In the genomic region with DNA sequence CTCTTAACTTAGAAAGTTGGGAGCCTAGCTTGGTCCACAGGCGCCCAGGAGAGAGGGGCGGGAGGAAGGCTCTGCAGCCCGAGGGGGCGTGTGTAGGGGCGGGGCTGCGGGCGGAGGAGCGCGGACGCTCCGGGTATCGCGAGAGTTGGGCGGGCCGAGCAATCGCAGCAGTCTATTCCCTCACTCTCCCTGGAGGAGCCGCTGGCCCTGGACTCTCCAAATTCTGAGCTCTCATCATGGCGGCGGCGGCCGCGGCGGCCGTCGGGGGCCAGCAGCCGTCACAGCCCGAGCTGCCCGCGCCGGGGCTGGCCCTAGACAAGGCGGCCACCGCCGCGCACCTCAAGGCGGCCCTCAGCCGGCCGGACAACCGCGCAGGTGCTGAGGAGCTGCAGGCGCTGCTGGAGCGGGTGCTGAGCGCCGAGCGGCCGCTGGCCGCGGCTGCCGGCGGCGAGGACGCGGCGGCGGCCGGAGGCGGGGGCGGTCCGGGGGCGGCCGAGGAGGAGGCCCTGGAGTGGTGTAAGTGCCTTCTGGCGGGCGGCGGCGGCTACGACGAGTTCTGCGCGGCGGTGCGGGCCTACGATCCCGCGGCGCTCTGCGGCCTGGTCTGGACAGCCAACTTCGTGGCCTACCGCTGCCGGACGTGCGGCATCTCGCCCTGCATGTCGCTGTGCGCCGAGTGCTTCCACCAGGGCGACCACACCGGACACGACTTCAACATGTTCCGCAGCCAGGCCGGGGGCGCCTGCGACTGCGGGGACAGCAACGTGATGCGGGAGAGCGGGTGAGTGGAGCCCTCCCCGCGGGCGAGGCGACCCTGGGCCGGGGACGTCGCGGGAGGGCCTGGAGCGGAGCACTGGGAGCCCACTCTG, we compare ENCODE assay signal across 8 cellular contexts. TPM values are rescaled to one million over a fixed set of nuclear protein-coding genes. Genes with fewer than 3 reads are reported as not detected.
DNase-seq lines count a peak whose midpoint lies in the region; ATAC-seq and TF ChIP-seq lines count a peak whose summit lies in the region.

A gene with protein sequence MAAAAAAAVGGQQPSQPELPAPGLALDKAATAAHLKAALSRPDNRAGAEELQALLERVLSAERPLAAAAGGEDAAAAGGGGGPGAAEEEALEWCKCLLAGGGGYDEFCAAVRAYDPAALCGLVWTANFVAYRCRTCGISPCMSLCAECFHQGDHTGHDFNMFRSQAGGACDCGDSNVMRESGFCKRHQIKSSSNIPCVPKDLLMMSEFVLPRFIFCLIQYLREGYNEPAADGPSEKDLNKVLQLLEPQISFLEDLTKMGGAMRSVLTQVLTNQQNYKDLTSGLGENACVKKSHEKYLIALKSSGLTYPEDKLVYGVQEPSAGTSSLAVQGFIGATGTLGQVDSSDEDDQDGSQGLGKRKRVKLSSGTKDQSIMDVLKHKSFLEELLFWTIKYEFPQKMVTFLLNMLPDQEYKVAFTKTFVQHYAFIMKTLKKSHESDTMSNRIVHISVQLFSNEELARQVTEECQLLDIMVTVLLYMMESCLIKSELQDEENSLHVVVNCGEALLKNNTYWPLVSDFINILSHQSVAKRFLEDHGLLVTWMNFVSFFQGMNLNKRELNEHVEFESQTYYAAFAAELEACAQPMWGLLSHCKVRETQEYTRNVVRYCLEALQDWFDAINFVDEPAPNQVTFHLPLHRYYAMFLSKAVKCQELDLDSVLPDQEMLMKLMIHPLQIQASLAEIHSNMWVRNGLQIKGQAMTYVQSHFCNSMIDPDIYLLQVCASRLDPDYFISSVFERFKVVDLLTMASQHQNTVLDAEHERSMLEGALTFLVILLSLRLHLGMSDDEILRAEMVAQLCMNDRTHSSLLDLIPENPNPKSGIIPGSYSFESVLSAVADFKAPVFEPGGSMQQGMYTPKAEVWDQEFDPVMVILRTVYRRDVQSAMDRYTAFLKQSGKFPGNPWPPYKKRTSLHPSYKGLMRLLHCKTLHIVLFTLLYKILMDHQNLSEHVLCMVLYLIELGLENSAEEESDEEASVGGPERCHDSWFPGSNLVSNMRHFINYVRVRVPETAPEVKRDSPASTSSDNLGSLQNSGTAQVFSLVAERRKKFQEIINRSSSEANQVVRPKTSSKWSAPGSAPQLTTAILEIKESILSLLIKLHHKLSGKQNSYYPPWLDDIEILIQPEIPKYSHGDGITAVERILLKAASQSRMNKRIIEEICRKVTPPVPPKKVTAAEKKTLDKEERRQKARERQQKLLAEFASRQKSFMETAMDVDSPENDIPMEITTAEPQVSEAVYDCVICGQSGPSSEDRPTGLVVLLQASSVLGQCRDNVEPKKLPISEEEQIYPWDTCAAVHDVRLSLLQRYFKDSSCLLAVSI (N-terminal part only) (plus strand): TSS at position 183 of the 869 bp plus-strand sequence. CDS start 54 bp downstream, at position 237.

- DNase-seq in DMS 273 treated with DMSO at 0.1 percent for 48 hours (lab: John Stamatoyannopoulos, UW) (peak; percentile 81), HuH-7.5 (ENCODE audit: low spot score) (peak; percentile 96), PC-9 (peak; percentile 60 to 84), epithelial cell of proximal tubule (ENCODE audit: low read depth) (no peak)
- peak; percentile 91 for DNase-seq in activated T-cell treated with anti-CD3 and anti-CD28 coated beads, Interleukin-2, amount 50 U/mL, for 1 hour
- peak; percentile 77 to 81 for DNase-seq in stimulated activated CD8-positive, alpha-beta memory T cell treated with anti-CD3 and anti-CD28 coated beads, Interleukin-4, amount 100 ng/mL, for 4 hours (ENCODE audit: low read depth in 2 of 2, low spot score in 1 of 2)

- no peaks in the 10 kb centered on the region for H3K9me2 ChIP-seq in PC-9 (ENCODE audit: insufficient read depth)

- H4K20me1 ChIP-seq in PC-9 (ENCODE audit: insufficient read depth), result peaks cover 11% of the 10 kb centered on the region

- H3F3A ChIP-seq in PC-9 (ENCODE audit: insufficient read depth, low read depth), result no peaks in the 10 kb centered on the region

- H3K4me1 ChIP-seq in PC-9 (replicated peaks; ENCODE audit: insufficient read depth), result peaks cover 17% of the 10 kb centered on the region; the same call in 1 of the 2 replicates
- peaks cover 9 to 27% of the 10 kb centered on the region in 2 donors for H3K4me1 ChIP-seq in mucosa of rectum (ENCODE audit: control insufficient read depth in 2 of 2, insufficient read depth in 2 of 2, low read length in 2 of 2)

- no peak within 1 kb of the TSS for H3K27ac ChIP-seq in PC-9
- peak within 1 kb of the TSS; percentile 75 to 87 for H3K27ac ChIP-seq in mucosa of rectum (ENCODE audit: low read depth in 2 of 2, low read length in 2 of 2)

- ATAC-seq in GM21526 (IDR thresholded peaks at IDR 0.05; ENCODE audit: low FRiP score, unreplicated experiment), result peak; percentile 76

- H3K4me2 ChIP-seq in PC-9, result peak within 1 kb of the TSS; percentile 90

- BruUV-seq in PC-9 (replicated peaks; lab: Mats Ljungman, UMichigan), result no TSS peak

- H3K79me2 ChIP-seq in PC-9 (ENCODE audit: low read depth), result peaks cover 61% of the 10 kb centered on the region

- POLR2A ChIA-PET in PC-9 (lab: Charles Lee; ENCODE audit: unreplicated experiment), result interaction anchor here (0.5 to 0.7 kb wide), 4 partner anchors 19 to 104 kb away, joined by 3 to 5 read pairs (median 3); no protein-coding TSS in a partner anchor

- TF ChIP-seq CTCF in PC-9 (conservative IDR thresholded peaks at IDR 0.05), result no peak
- no peak for TF ChIP-seq CTCF in epithelial cell of proximal tubule (conservative IDR thresholded peaks at IDR 0.05; ENCODE audit: low read depth, low read length)

- H3K4me3 ChIP-seq in PC-9 (peak within 1 kb of the TSS; percentile 64), epithelial cell of proximal tubule (ENCODE audit: low read depth, low read length) (peak within 1 kb of the TSS; percentile 77), mucosa of rectum (ENCODE audit: low read length in 2 of 2) (peak within 1 kb of the TSS; percentile 78 to 83)

- H3K9me3 ChIP-seq in PC-9 (ENCODE audit: insufficient read depth, low read depth) (no peaks in the 10 kb centered on the region), mucosa of rectum (ENCODE audit: control insufficient read depth in 2 of 2, low read length in 2 of 2) (no peaks in the 10 kb centered on the region)

- H3K9ac ChIP-seq in mucosa of rectum (ENCODE audit: low read depth in 1 of 2, low read length in 2 of 2), result peak within 1 kb of the TSS; percentile 48 to 72

- H3K36me3 ChIP-seq in PC-9 (ENCODE audit: low read depth), result no peaks in the 10 kb centered on the region
- H3K36me3 ChIP-seq in mucosa of rectum (ENCODE audit: control insufficient read depth in 2 of 2, insufficient read depth in 2 of 2, low read length in 2 of 2), result no peaks in the 10 kb centered on the region

- CTCF ChIA-PET in PC-9 (lab: Charles Lee), result no interaction called here

- H3K27me3 ChIP-seq in PC-9 (ENCODE audit: insufficient read depth, low read depth) (no peaks in the 10 kb centered on the region), mucosa of rectum (ENCODE audit: control insufficient read depth in 2 of 2, insufficient read depth in 2 of 2, low read length in 2 of 2) (no peaks in the 10 kb centered on the region)

- intact Hi-C loops in PC-9 (cut with micrococcal nuclease; ENCODE audit: unreplicated experiment), result no loop called here

- H2AFZ ChIP-seq in PC-9, result peak within 1 kb of the TSS; percentile 60; the same call in 1 of the 2 replicates

RNA-seq across cellular contexts. Expression of the gene that starts here (rescaled TPM):
- total RNA-seq in PC-9 (2021) (10.9 and 21.9 TPM in 2 replicates), epithelial cell of proximal tubule (10.7 and 12.8 TPM in 2 replicates)
